ENCODE assay signal across 14 cellular contexts in the genomic region with DNA sequence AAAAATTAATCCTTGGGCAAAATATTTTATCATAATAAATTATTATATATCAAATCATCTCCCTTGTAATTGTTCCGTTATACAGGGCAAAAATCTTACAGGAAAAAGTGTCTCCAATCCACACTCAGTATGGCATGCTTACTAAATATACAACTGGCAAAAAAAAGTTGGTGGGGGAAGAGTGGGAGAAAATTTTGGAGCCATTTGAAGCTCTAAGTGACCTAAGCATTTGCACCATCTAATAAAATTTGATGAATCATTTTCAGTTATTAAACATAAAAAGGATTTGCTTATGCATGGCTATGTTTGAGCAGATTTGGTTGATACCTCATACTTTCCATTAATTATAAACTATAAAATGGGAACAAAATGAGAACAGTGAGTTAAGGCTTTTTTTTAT.
DNase-seq lines count a peak whose midpoint lies in the region; ATAC-seq and TF ChIP-seq lines count a peak whose summit lies in the region.
"Had no signal": no experiment of that assay in that cellular context is flagged by ENCODE, and none has a peak within 500 bp of the region (broad histone marks: within the 10 kb centered on the region; RNA-seq: fewer than 3 reads in every experiment).

No MANE protein-coding gene starts in this region.

- WGBS in ovary, 3 donors, result 78 to 89% (median 89%) methylated on average over 1 of the region's 1 CpG

- no peak for TF ChIP-seq POLR2A in vagina (IDR thresholded peaks at IDR 0.05)
- TF ChIP-seq POLR2A in ovary (IDR thresholded peaks at IDR 0.05), result no peak

- no peak for TF ChIP-seq CTCF in Panc1 (IDR thresholded peaks at IDR 0.05)
- TF ChIP-seq CTCF in vagina (IDR thresholded peaks at IDR 0.05), result no peak
- TF ChIP-seq CTCF in ovary (IDR thresholded peaks at IDR 0.05), result no peak

- POLR2A ChIA-PET in Panc1 (lab: Charles Lee), result no interaction called here

- in situ Hi-C loops in Panc1 (cut with HindIII; ENCODE audit: low pct_unique_long_range_greater_than_20kb, low sequenced_read_pairs), result no loop called here

- no TSS peak for BruUV-seq in Panc1 (replicated peaks; lab: Mats Ljungman, UMichigan)

- intact Hi-C loops in Panc1 (cut with micrococcal nuclease; ENCODE audit: unreplicated experiment) (no loop called here), vagina (cut with DNase I) (loop anchor here (5.0 kb wide), 1 partner anchor 375 kb away; no protein-coding TSS in a partner anchor), ovary (cut with DNase I) (no loop called here)

- H3K4me3 ChIP-seq in Panc1 (ENCODE audit: low read depth in 2 of 2, low read length in 2 of 2) (no peak overlapping the region), vagina (no peak overlapping the region), ovary (no peak overlapping the region)
- H3K4me3 ChIP-seq: BLaER1 treated with 17β-estradiol and CSF1 and Interleukin-3, amounts not matched to agents 10 nM and 100 nM; GM23248 had no signal

- H3K4me1 ChIP-seq in Panc1 (ENCODE audit: control insufficient read depth, insufficient read depth, low read length), result no peaks in the 10 kb centered on the region; the same call in 1 of the 2 replicates
- peaks cover 18% of the 10 kb centered on the region for H3K4me1 ChIP-seq in vagina
- peaks cover 1% of the 10 kb centered on the region for H3K4me1 ChIP-seq in ovary (ENCODE audit: insufficient read depth)

- DNase-seq in EL (peak; percentile 23), Panc1 (ENCODE audit: low read depth, low spot score) (no peak), vagina (ENCODE audit: extremely low spot score in 2 of 2) (no peak), ovary (no peak)
- DNase-seq in activated T-cell treated with anti-CD3 and anti-CD28 coated beads, Interleukin-2, amount 50 U/mL, for 1 hour, result no peak
- DNase-seq: CD4-positive, alpha-beta T cell; CD8-positive, alpha-beta memory T cell; DMS 273 treated with DMSO at 0.1 percent for 48 hours; DMS79; GM23248; H7; HCEC 1CT had no signal

- CTCF ChIA-PET in Panc1 (lab: Charles Lee), result no interaction called here

- ATAC-seq in Panc1 (no peak), GM19023 (IDR thresholded peaks at IDR 0.05; ENCODE audit: unreplicated experiment) (no peak)

- H3K27me3 ChIP-seq in Panc1 (ENCODE audit: control insufficient read depth, insufficient read depth, low read length) (no peaks in the 10 kb centered on the region), vagina (no peaks in the 10 kb centered on the region), ovary (no peaks in the 10 kb centered on the region)

- H3K9me3 ChIP-seq in Panc1 (ENCODE audit: control insufficient read depth, insufficient read depth, low read depth, low read length) (no peaks in the 10 kb centered on the region), vagina (no peaks in the 10 kb centered on the region), ovary (no peaks in the 10 kb centered on the region)

- TF ChIP-seq EP300 in ovary (IDR thresholded peaks at IDR 0.05), result no peak

- H3K36me3 ChIP-seq in Panc1 (ENCODE audit: control insufficient read depth, insufficient read depth, low read length), result no peaks in the 10 kb centered on the region
- H3K36me3 ChIP-seq in vagina, result no peaks in the 10 kb centered on the region
- H3K36me3 ChIP-seq in ovary, result no peaks in the 10 kb centered on the region
- H3K36me3 ChIP-seq: BLaER1 treated with 17β-estradiol and CSF1 and Interleukin-3, amounts not matched to agents 10 nM and 100 nM had no signal

- 0 out of 2 replicates have a peak overlapping the region, but pooled peaks have one; percentile 17 for H3K27ac ChIP-seq in Panc1 (ENCODE audit: low read length)
- peak overlapping the region; percentile 9 for H3K27ac ChIP-seq in vagina
- H3K27ac ChIP-seq in ovary, result no peak overlapping the region
- H3K27ac ChIP-seq: BLaER1 treated with 17β-estradiol and CSF1 and Interleukin-3, amounts not matched to agents 10 nM and 100 nM had no signal

Comparison
In these comparisons a context has a peak if more than half of its experiments do, and no peak if none do; other contexts are left out.
1. H3K27ac ChIP-seq: peak in Panc1 (single experiment) and vagina (single experiment); none in ovary (0 of 2).